Comparison of ENCODE assay signal across 7 cellular contexts in the genomic region with DNA sequence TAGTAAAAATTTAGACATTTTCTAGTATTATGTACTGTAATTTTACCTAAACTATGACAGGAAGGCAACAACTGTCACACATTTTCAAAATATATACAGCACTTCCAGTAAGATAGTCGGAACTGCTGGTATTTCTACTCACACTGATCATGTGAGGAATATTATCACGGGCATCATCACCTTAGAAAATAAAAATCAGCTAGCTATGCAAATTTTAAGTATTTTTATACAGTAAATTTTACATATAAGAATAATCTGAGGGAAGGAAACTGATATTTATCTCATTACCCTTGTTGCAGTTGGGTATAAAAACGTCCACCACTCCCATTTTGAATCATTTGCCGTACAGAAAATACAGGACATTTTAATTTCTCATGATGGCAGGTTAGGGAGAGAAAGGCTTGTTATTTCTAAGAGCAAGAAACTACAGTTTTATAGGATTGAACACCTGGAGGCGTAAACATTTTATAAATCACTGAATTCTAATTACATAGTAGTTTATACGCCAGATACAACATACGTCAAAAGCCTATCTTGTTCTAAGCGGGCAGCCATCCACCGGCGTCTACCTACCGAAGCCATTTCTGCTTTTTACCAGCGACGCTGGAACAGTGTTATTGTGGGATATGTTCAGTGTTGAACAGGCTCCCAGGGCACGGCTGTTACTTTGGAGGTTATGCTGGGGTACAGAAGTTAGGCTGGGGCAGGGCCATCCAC. TPM values are rescaled to one million over a fixed set of nuclear protein-coding genes. Genes with fewer than 3 reads are reported as not detected.
DNase-seq lines count a peak whose midpoint lies in the region; ATAC-seq and TF ChIP-seq lines count a peak whose summit lies in the region.

No MANE protein-coding gene starts in this region.

- peak overlapping the region; percentile 84 for H3K27ac Mint-ChIP-seq in WTC11

- peaks cover 25% of the 10 kb centered on the region for H3K4me1 Mint-ChIP-seq in WTC11

- H3K4me2 ChIP-seq in KMS-11 = peak overlapping the region; percentile 88

- H4K20me1 ChIP-seq in KMS-11 (ENCODE audit: insufficient read depth) = no peaks in the 10 kb centered on the region

- H3K36me3 ChIP-seq in ES-I3 (ENCODE audit: insufficient read depth, low read length) (no peaks in the 10 kb centered on the region), KMS-11 (ENCODE audit: insufficient read depth) (no peaks in the 10 kb centered on the region)

- no peaks in the 10 kb centered on the region for H3K27me3 ChIP-seq in KMS-11 (ENCODE audit: insufficient read depth, low read depth)

- H3K79me2 ChIP-seq in KMS-11 (ENCODE audit: insufficient read depth, low read depth) = peaks cover 37% of the 10 kb centered on the region

- H3K4me3 Mint-ChIP-seq in WTC11 = peak overlapping the region; percentile 99

- no peak for TF ChIP-seq CTCF in KMS-11 (conservative IDR thresholded peaks at IDR 0.05; ENCODE audit: low read depth, low read length)
- no peak for TF ChIP-seq CTCF in WTC11 (IDR thresholded peaks at IDR 0.05)
- no peak for TF ChIP-seq CTCF in retinal pigment epithelial cell (conservative IDR thresholded peaks at IDR 0.05; ENCODE audit: low read depth, low read length)

- H3K9me3 ChIP-seq in ES-I3 (ENCODE audit: control insufficient read depth, insufficient read depth, low read length) = no peaks in the 10 kb centered on the region

- H3K4me3 ChIP-seq in KMS-11 (IDR thresholded peaks at IDR 0.05; ENCODE audit: insufficient read depth, low read depth, low read length) (no peak overlapping the region), retinal pigment epithelial cell (ENCODE audit: low read length) (peak overlapping the region; percentile 92)

- peak overlapping the region; percentile 98 for H3K9ac ChIP-seq in ES-I3 (ENCODE audit: low read depth, low read length)
- peak overlapping the region; percentile 91 for H3K9ac ChIP-seq in KMS-11

- H3K27ac ChIP-seq in KMS-11 = peak overlapping the region; percentile 98

- no peaks in the 10 kb centered on the region for H3K27me3 Mint-ChIP-seq in WTC11 (ENCODE audit: low read depth)

- DNase-seq in WTC11 (ENCODE audit: low spot score) = no peak
- DNase-seq in glomerular visceral epithelial cell (ENCODE audit: extremely low spot score) = peak; percentile 8
- no peak for DNase-seq in retinal pigment epithelial cell (ENCODE audit: low read depth)
- no peak for DNase-seq in dedifferentiated amniotic fluid mesenchymal stem cell (ENCODE audit: extremely low spot score)

- H3K4me1 ChIP-seq in ES-I3 (ENCODE audit: insufficient read depth, low read length) (peaks cover 9% of the 10 kb centered on the region; the same call in 1 of the 2 replicates), KMS-11 (ENCODE audit: low read depth, poor library complexity, severe bottlenecking) (peaks cover 68% of the 10 kb centered on the region)

- no peaks in the 10 kb centered on the region for H3K9me3 Mint-ChIP-seq in WTC11

- CTCF ChIA-PET in WTC11 (lab: Charles Lee) = no interaction called here

- POLR2A ChIA-PET in WTC11 (lab: Charles Lee) = interaction anchor here (2.1 kb wide), 1 partner anchor 31 kb away, joined by 5 read pairs; no protein-coding TSS in a partner anchor

- ATAC-seq in WTC11 = no peak
- no peak for ATAC-seq in HG03520 (IDR thresholded peaks at IDR 0.05; ENCODE audit: unreplicated experiment)

- H3K36me3 Mint-ChIP-seq in WTC11 = no peaks in the 10 kb centered on the region

- H2AFZ ChIP-seq in KMS-11 (ENCODE audit: low read depth) = peak overlapping the region; percentile 85

TF ChIP-seq in WTC11, 78 proteins besides CTCF, POLR2A, EP300 and RAD21:
- TF ChIP-seq ZBTB43 (CRISPR knock-in tag; IDR thresholded peaks at IDR 0.05) (0 out of 2 replicates have a peak, but pooled peaks have one; percentile 40), ZNF121 (CRISPR knock-in tag; IDR thresholded peaks at IDR 0.05) (no peak)
- TF ChIP-seq, protein P1, sequence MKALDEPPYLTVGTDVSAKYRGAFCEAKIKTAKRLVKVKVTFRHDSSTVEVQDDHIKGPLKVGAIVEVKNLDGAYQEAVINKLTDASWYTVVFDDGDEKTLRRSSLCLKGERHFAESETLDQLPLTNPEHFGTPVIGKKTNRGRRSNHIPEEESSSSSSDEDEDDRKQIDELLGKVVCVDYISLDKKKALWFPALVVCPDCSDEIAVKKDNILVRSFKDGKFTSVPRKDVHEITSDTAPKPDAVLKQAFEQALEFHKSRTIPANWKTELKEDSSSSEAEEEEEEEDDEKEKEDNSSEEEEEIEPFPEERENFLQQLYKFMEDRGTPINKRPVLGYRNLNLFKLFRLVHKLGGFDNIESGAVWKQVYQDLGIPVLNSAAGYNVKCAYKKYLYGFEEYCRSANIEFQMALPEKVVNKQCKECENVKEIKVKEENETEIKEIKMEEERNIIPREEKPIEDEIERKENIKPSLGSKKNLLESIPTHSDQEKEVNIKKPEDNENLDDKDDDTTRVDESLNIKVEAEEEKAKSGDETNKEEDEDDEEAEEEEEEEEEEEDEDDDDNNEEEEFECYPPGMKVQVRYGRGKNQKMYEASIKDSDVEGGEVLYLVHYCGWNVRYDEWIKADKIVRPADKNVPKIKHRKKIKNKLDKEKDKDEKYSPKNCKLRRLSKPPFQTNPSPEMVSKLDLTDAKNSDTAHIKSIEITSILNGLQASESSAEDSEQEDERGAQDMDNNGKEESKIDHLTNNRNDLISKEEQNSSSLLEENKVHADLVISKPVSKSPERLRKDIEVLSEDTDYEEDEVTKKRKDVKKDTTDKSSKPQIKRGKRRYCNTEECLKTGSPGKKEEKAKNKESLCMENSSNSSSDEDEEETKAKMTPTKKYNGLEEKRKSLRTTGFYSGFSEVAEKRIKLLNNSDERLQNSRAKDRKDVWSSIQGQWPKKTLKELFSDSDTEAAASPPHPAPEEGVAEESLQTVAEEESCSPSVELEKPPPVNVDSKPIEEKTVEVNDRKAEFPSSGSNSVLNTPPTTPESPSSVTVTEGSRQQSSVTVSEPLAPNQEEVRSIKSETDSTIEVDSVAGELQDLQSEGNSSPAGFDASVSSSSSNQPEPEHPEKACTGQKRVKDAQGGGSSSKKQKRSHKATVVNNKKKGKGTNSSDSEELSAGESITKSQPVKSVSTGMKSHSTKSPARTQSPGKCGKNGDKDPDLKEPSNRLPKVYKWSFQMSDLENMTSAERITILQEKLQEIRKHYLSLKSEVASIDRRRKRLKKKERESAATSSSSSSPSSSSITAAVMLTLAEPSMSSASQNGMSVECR (CRISPR knock-in tag; IDR thresholded peaks at IDR 0.05; ENCODE audit: borderline replicate concordance) = 0 out of 2 replicates have a peak, but pooled peaks have one; percentile 7
TF ChIP-seq in WTC11: peak in this region for 2.

RNA-seq across cellular contexts. Expression of gene TNPO1, which starts 0.7 kb away (rescaled TPM):
- 132 to 150 TPM (median 134 TPM) in 3 replicates for total RNA-seq in WTC11 (2021)
